In genomic region chr2:95402004-95402369, GRCh38 we compare ENCODE assay signal across 8 cellular contexts. TPM values are rescaled to one million over a fixed set of nuclear protein-coding genes. Genes with fewer than 3 reads are reported as not detected.
A peak's percentile ranks its signal among the peaks of the same experiment; 100 is the strongest.
DNase-seq lines count a peak whose midpoint lies in the region; ATAC-seq and TF ChIP-seq lines count a peak whose summit lies in the region.
"Not testable (repeated sequence)": the region's sequence is repeated elsewhere in the genome, so short reads cannot be mapped to it uniquely, and the experiment has no call there.

No MANE protein-coding gene starts in this region.

- H3K27ac ChIP-seq in 22Rv1 (peak overlapping the region; percentile 74), WERI-Rb-1 (peak overlapping the region; percentile 82)

- peak; percentile 38 for ATAC-seq in GM18511 (IDR thresholded peaks at IDR 0.05; ENCODE audit: unreplicated experiment)
- peak; percentile 15 for ATAC-seq in HG02610 (IDR thresholded peaks at IDR 0.05; ENCODE audit: unreplicated experiment)

- H3K27me3 ChIP-seq in WERI-Rb-1 (ENCODE audit: insufficient read depth, low read depth, severe bottlenecking); iPS-15b (ENCODE audit: control insufficient read depth, insufficient read depth, low read length): not testable (repeated sequence)

- H3K4me1 Mint-ChIP-seq in chondrocyte (ENCODE audit: low read depth) (peaks cover 25% of the 10 kb centered on the region), osteocyte (ENCODE audit: unreplicated experiment) (peaks cover 28% of the 10 kb centered on the region)

- TF ChIP-seq CTCF in 22Rv1 (IDR thresholded peaks at IDR 0.05); chondrocyte (IDR thresholded peaks at IDR 0.05); osteocyte (IDR thresholded peaks at IDR 0.05): not testable (repeated sequence)
- TF ChIP-seq CTCF in WERI-Rb-1 (IDR thresholded peaks at IDR 0.05; ENCODE audit: low read depth, low read length) = 0 out of 2 replicates have a peak, but pooled peaks have one; percentile 6

- not testable (repeated sequence) for H3K9me3 Mint-ChIP-seq in chondrocyte (ENCODE audit: low read depth); osteocyte (ENCODE audit: unreplicated experiment)

- H3K4me3 ChIP-seq in Jurkat, Clone E6-1 (ENCODE audit: low read length) = peak overlapping the region; percentile 95
- H3K4me3 ChIP-seq in WERI-Rb-1 (ENCODE audit: low read depth, low read length) (peak overlapping the region; percentile 89), iPS-15b (ENCODE audit: low read depth, low read length) (peak overlapping the region; percentile 93)

- DNase-seq in Jurkat, Clone E6-1 (ENCODE audit: low read depth, low spot score); chondrocyte (ENCODE audit: low spot score): not testable (repeated sequence)
- DNase-seq in WERI-Rb-1 (peak; percentile 33), osteocyte (ENCODE audit: extremely low spot score, unreplicated experiment) (peak; percentile 74)

- not testable (repeated sequence) for H3K4me1 ChIP-seq in iPS-15b (ENCODE audit: control insufficient read depth, insufficient read depth, low read length)

- peak overlapping the region; percentile 98 for H3K27ac Mint-ChIP-seq in chondrocyte (ENCODE audit: unreplicated experiment)
- peak overlapping the region; percentile 97 for H3K27ac Mint-ChIP-seq in osteocyte (ENCODE audit: unreplicated experiment)

- not testable (repeated sequence) for H3K36me3 Mint-ChIP-seq in chondrocyte (ENCODE audit: low read depth); osteocyte (ENCODE audit: unreplicated experiment)

- H3K4me3 Mint-ChIP-seq in chondrocyte (ENCODE audit: unreplicated experiment) (peak overlapping the region; percentile 98), osteocyte (ENCODE audit: unreplicated experiment) (peak overlapping the region; percentile 99)

- H3K9ac ChIP-seq in iPS-15b (ENCODE audit: low read depth, low read length) = peak overlapping the region; percentile 37

- not testable (repeated sequence) for H3K9me3 ChIP-seq in WERI-Rb-1 (ENCODE audit: severe bottlenecking); iPS-15b (ENCODE audit: control insufficient read depth, insufficient read depth, low read length)

- not testable (repeated sequence) for H3K27me3 Mint-ChIP-seq in chondrocyte (ENCODE audit: low read depth); osteocyte (ENCODE audit: unreplicated experiment)

- H3K36me3 ChIP-seq in WERI-Rb-1; iPS-15b (ENCODE audit: control insufficient read depth, insufficient read depth, low read length): not testable (repeated sequence)

RNA-seq across cellular contexts. Expression of gene FAHD2A, which starts 0.5 kb away (rescaled TPM):
- 50.6 TPM for polyA plus RNA-seq in Jurkat, Clone E6-1 (2012; ENCODE audit: insufficient read depth, insufficient read length)
- total RNA-seq in chondrocyte (23.9 to 30.4 TPM (median 27.4 TPM) in 3 replicates), osteocyte (40.3 and 40.4 TPM in 2 replicates)
